In genomic region chr3:50160561-50160983, GRCh38 we compare ENCODE assay signal across 19 cellular contexts. TPM values are rescaled to one million over a fixed set of nuclear protein-coding genes. Genes with fewer than 3 reads are reported as not detected.
DNase-seq lines count a peak whose midpoint lies in the region; ATAC-seq, FAIRE-seq and TF ChIP-seq lines count a peak whose summit lies in the region.
"Had no signal": no experiment of that assay in that cellular context is flagged by ENCODE, and none has a peak within 500 bp of the region (broad histone marks: within the 10 kb centered on the region; RNA-seq: fewer than 3 reads in every experiment).

No MANE protein-coding gene starts in this region.

- no peak overlapping the region for H3K56ac ChIP-seq in H1 (replicated peaks; ENCODE audit: insufficient read length, low read depth, low read length)

- no peak overlapping the region for H2AK5ac ChIP-seq in H1 (ENCODE audit: low read depth, low read length)

- no peak overlapping the region for H3K4me3 Mint-ChIP-seq in activated CD4-positive, alpha-beta T cell treated with anti-CD3 and anti-CD28 coated beads, Interleukin-2, amount 10 ng/mL, durations not matched to agents 7 days and 5 days
- H3K4me3 Mint-ChIP-seq: GM23338, WTC11 had no signal

- H3K4me1 ChIP-seq in HCT116 (ENCODE audit: control insufficient read depth in 1 of 2, insufficient read depth in 2 of 2, low read length in 2 of 2) (peaks cover 14 to 46% of the 10 kb centered on the region in 2 experiments), H1 (replicated peaks in 1 of 4; ENCODE audit: control insufficient read depth in 3 of 4, insufficient read depth in 4 of 4, low read length in 3 of 4) (peaks cover 0 to 42% (median 28%) of the 10 kb centered on the region in 4 experiments; a peak in 6 of 7 replicates), left lung (peaks cover 29 to 74% of the 10 kb centered on the region in 2 donors)

- no peak for TF ChIP-seq POLR2A in HCT116 (IDR thresholded peaks at IDR 0.05; ENCODE audit: borderline replicate concordance, extremely low read depth, insufficient read depth, insufficient read length)
- no peak for TF ChIP-seq POLR2A in H1 (IDR thresholded peaks at IDR 0.05; ENCODE audit: control extremely low read depth in 1 of 2, low read depth in 2 of 2, low read length in 2 of 2)

- no peak overlapping the region for H4K5ac ChIP-seq in H1 (ENCODE audit: insufficient read length, low read depth, low read length)

- intact Hi-C loops in HCT116 (cut with micrococcal nuclease), result no loop called here
- intact Hi-C loops in left lung (cut with DNase I), result no loop called here

- H3K9me3 ChIP-seq in HCT116 (ENCODE audit: control insufficient read depth in 1 of 2, insufficient read depth in 1 of 2, low read depth in 1 of 2, low read length in 2 of 2) (no peaks in the 10 kb centered on the region), H1 (ENCODE audit: insufficient read depth in 2 of 2, low read depth in 1 of 2, low read length in 1 of 2) (no peaks in the 10 kb centered on the region), left lung (no peaks in the 10 kb centered on the region)
- H3K9me3 ChIP-seq: MG63 had no signal

- no TSS peak for BruUV-seq in HCT116 (replicated peaks; lab: Mats Ljungman, UMichigan)

- CTCF ChIA-PET in HCT116 (lab: Charles Lee) (no interaction called here), H1 (lab: Charles Lee; ENCODE audit: partially characterized antibody) (interaction anchor here (0.7 to 1.3 kb wide), 2 partner anchors 34 to 40 kb away, joined by 3 to 5 read pairs; no protein-coding TSS in a partner anchor)
- CTCF ChIA-PET in activated CD4-positive, alpha-beta T cell treated with anti-CD3 and anti-CD28 coated beads, Interleukin-2, amount 10 ng/mL, durations not matched to agents 7 days and 5 days (lab: Charles Lee), result no interaction called here

- H2AFZ ChIP-seq in HCT116 (ENCODE audit: low read depth, low read length, poor library complexity, severe bottlenecking), result no peak overlapping the region
- H2AFZ ChIP-seq in H1 (ENCODE audit: low read length), result no peak overlapping the region
- H2AFZ ChIP-seq: GM23338 had no signal

- no peak overlapping the region for H3K9ac ChIP-seq in HCT116 (ENCODE audit: low read length)
- H3K9ac ChIP-seq in H1 (replicated peaks in 1 of 4; ENCODE audit: extremely low read depth in 1 of 4, low read depth in 3 of 4, low read length in 3 of 4), result no peak overlapping the region

- no peaks in the 10 kb centered on the region for H3K36me3 Mint-ChIP-seq in activated CD4-positive, alpha-beta T cell treated with anti-CD3 and anti-CD28 coated beads, Interleukin-2, amount 10 ng/mL, durations not matched to agents 7 days and 5 days (ENCODE audit: low read depth)

- H3K27ac Mint-ChIP-seq in activated CD4-positive, alpha-beta T cell treated with anti-CD3 and anti-CD28 coated beads, Interleukin-2, amount 10 ng/mL, durations not matched to agents 7 days and 5 days, result no peak overlapping the region
- H3K27ac Mint-ChIP-seq: GM23338 had no signal

- H4K8ac ChIP-seq in H1 (ENCODE audit: extremely low read depth, insufficient read depth, low read length), result no peak overlapping the region

- H2BK120ac ChIP-seq in H1 (replicated peaks; ENCODE audit: low read depth, low read length), result no peak overlapping the region

- 0 out of 2 replicates have a peak overlapping the region, but pooled peaks have one; percentile 66 for H2BK5ac ChIP-seq in H1 (ENCODE audit: low read depth, low read length)

- no peak overlapping the region for H3K23ac ChIP-seq in H1 (ENCODE audit: insufficient read length)

- H3K27ac ChIP-seq in HCT116 (ENCODE audit: low read depth, low read length) (no peak overlapping the region), H1 (ENCODE audit: low read depth, low read length) (no peak overlapping the region), left lung (peak overlapping the region; percentile 42 to 57), skin epidermis (peak overlapping the region in 17 of 21 experiments; percentile 25 to 85 (median 67))

- peaks cover 12% of the 10 kb centered on the region; the same call in 1 of the 2 replicates for H3K23me2 ChIP-seq in H1 (ENCODE audit: low read depth, low read length)

- no peak for TF ChIP-seq EP300 in H1 (IDR thresholded peaks at IDR 0.05; ENCODE audit: borderline replicate concordance in 1 of 2, low read depth in 2 of 2, low read length in 2 of 2)

- 86% methylated on average over 6 of the region's 7 CpGs; no CpG with 5 or more reads in 1 of the 2 experiments for WGBS in H1 (ENCODE audit: extremely low coverage in 1 of 2, insufficient coverage in 1 of 2, insufficient read length in 1 of 2, insufficient replicate concordance in 2 of 2, low coverage in 1 of 2, low lambda C conversion rate in 2 of 2, missing lambda C conversion rate in 1 of 2), 2 experiments

- TF ChIP-seq CTCF in HCT116 (IDR thresholded peaks at IDR 0.05 in 2 of 3, conservative IDR thresholded peaks at IDR 0.05 in 1 of 3; ENCODE audit: borderline replicate concordance in 1 of 3, insufficient read depth in 1 of 3, low read depth in 2 of 3, low read length in 2 of 3) (no peak), H1 (IDR thresholded peaks at IDR 0.05; ENCODE audit: control extremely low read depth in 1 of 3, insufficient read depth in 1 of 3, low read depth in 1 of 3, low read length in 3 of 3) (no peak), left lung (IDR thresholded peaks at IDR 0.05) (no peak)

- no peak overlapping the region for H2BK20ac ChIP-seq in H1 (ENCODE audit: low read length)

- H3K79me2 ChIP-seq in HCT116 (ENCODE audit: insufficient read depth, low read length) (no peaks in the 10 kb centered on the region), H1 (ENCODE audit: control insufficient read depth in 1 of 2, insufficient read depth in 2 of 2, low read length in 2 of 2) (peaks cover 0 to 34% of the 10 kb centered on the region in 2 experiments; a peak in 3 of 4 replicates)

- H2BK12ac ChIP-seq in H1 (ENCODE audit: low read depth, low read length), result no peak overlapping the region

- no peaks in the 10 kb centered on the region for H3K9me3 Mint-ChIP-seq in activated CD4-positive, alpha-beta T cell treated with anti-CD3 and anti-CD28 coated beads, Interleukin-2, amount 10 ng/mL, durations not matched to agents 7 days and 5 days
- H3K9me3 Mint-ChIP-seq: GM23338, WTC11 had no signal

- H3K9me2 ChIP-seq in HCT116 (ENCODE audit: insufficient read depth), result no peaks in the 10 kb centered on the region

- no peak for ATAC-seq in HCT116
- no peak for ATAC-seq in left lung
- no peak for ATAC-seq in HG03135 (IDR thresholded peaks at IDR 0.05; ENCODE audit: unreplicated experiment)
- ATAC-seq in GM19467 (IDR thresholded peaks at IDR 0.05; ENCODE audit: unreplicated experiment), result no peak
- no peak for ATAC-seq in HG02840 (IDR thresholded peaks at IDR 0.05; ENCODE audit: low FRiP score, unreplicated experiment)
- ATAC-seq: GM23338, WTC11 had no signal

- H3K14ac ChIP-seq in H1 (ENCODE audit: insufficient read length), result no peak overlapping the region

- H3K36me3 ChIP-seq in HCT116 (ENCODE audit: control insufficient read depth in 1 of 2, insufficient read depth in 2 of 2, low read length in 2 of 2), result no peaks in the 10 kb centered on the region; a peak in 1 of 4 replicates
- peaks cover 7 to 20% (median 15%) of the 10 kb centered on the region in 4 experiments; a peak in 5 of 8 replicates for H3K36me3 ChIP-seq in H1 (ENCODE audit: control insufficient read depth in 2 of 4, insufficient read depth in 4 of 4, low read length in 3 of 4)
- H3K36me3 ChIP-seq in left lung, result no peaks in the 10 kb centered on the region

- TF ChIP-seq RAD21 in HCT116 (IDR thresholded peaks at IDR 0.05; ENCODE audit: low read depth) (no peak), H1 (IDR thresholded peaks at IDR 0.05 in 1 of 2, conservative IDR thresholded peaks at IDR 0.05 in 1 of 2; ENCODE audit: low read depth in 2 of 2, low read length in 2 of 2) (no peak)

- DNase-seq in HCT116 (ENCODE audit: low read depth, low spot score) (no peak), H1 (ENCODE audit: low read depth in 1 of 2, low spot score in 2 of 2) (no peak), left lung (no peak)
- no peak for DNase-seq in activated CD4-positive, alpha-beta T cell treated with anti-CD3 and anti-CD28 coated beads, Interleukin-2, amount 10 ng/mL, durations not matched to agents 7 days and 5 days
- DNase-seq: activated naive CD4-positive, alpha-beta T cell; DMS153; effector memory CD4-positive, alpha-beta T cell; NCI-H2081 treated with DMSO at 0.1 percent for 48 hours; NCI-H774; T-helper 1 cell had no signal

- H3K4me3 ChIP-seq in HCT116 (replicated peaks in 1 of 2; ENCODE audit: low read depth in 1 of 2, low read length in 2 of 2), result no peak overlapping the region
- H3K4me3 ChIP-seq in H1 (ENCODE audit: extremely low read depth in 1 of 4, insufficient read depth in 2 of 4, low read depth in 3 of 4, low read length in 4 of 4), result no peak overlapping the region
- H3K4me3 ChIP-seq in left lung, result no peak overlapping the region
- no peak overlapping the region for H3K4me3 ChIP-seq in skin epidermis
- H3K4me3 ChIP-seq: GM23338, MG63 had no signal

- H3K27me3 ChIP-seq in HCT116 (ENCODE audit: insufficient read depth, low read length) (no peaks in the 10 kb centered on the region), H1 (replicated peaks in 1 of 4; ENCODE audit: control insufficient read depth in 3 of 4, extremely low read depth in 1 of 4, insufficient read depth in 3 of 4, low read length in 3 of 4) (peaks cover 0 to 4% (median 0%) of the 10 kb centered on the region in 4 experiments; a peak in 2 of 7 replicates), left lung (peaks cover 8 to 26% of the 10 kb centered on the region in 2 donors)
- H3K27me3 ChIP-seq: MG63 had no signal

- peaks cover 25% of the 10 kb centered on the region for H3K79me1 ChIP-seq in H1 (ENCODE audit: low read depth, low read length)

- peaks cover 23% of the 10 kb centered on the region for H3K27me3 Mint-ChIP-seq in activated CD4-positive, alpha-beta T cell treated with anti-CD3 and anti-CD28 coated beads, Interleukin-2, amount 10 ng/mL, durations not matched to agents 7 days and 5 days

- no peak overlapping the region for H3K18ac ChIP-seq in H1 (ENCODE audit: extremely low read depth, low read length)

- H4K20me1 ChIP-seq in HCT116 (ENCODE audit: insufficient read depth) (no peaks in the 10 kb centered on the region), H1 (replicated peaks in 1 of 2; ENCODE audit: control insufficient read depth in 1 of 2, insufficient read depth in 2 of 2, low read length in 2 of 2) (peaks cover 3 to 18% of the 10 kb centered on the region in 2 experiments)

- RAD21 ChIA-PET in HCT116 (lab: Charles Lee; ENCODE audit: low non-redundant PET in 1 of 2, low total read pairs in 2 of 2, uncharacterized antibody in 2 of 2, unreplicated experiment in 2 of 2), result no interaction called here

- no peak overlapping the region for H2BK15ac ChIP-seq in H1 (ENCODE audit: low read length)

- no peak overlapping the region for H3K4ac ChIP-seq in H1 (replicated peaks; ENCODE audit: insufficient read length, low read depth, low read length)

- no peak for FAIRE-seq in H1 (lab: Jason Lieb, UNC)

- H4K91ac ChIP-seq in H1 (replicated peaks; ENCODE audit: insufficient read length, low read length), result no peak overlapping the region

- POLR2A ChIA-PET in HCT116 (lab: Charles Lee), result no interaction called here
- POLR2A ChIA-PET in H1 (lab: Charles Lee; ENCODE audit: partially characterized antibody), result interaction anchor here (1.6 to 6.6 kb wide), 2 partner anchors 22 to 39 kb away, joined by 5 to 65 read pairs; no protein-coding TSS in a partner anchor
- POLR2A ChIA-PET in activated CD4-positive, alpha-beta T cell treated with anti-CD3 and anti-CD28 coated beads, Interleukin-2, amount 10 ng/mL, durations not matched to agents 7 days and 5 days (lab: Charles Lee), result no interaction called here

- H3K4me2 ChIP-seq in HCT116 (ENCODE audit: low read length), result peak overlapping the region; percentile 42
- no peak overlapping the region for H3K4me2 ChIP-seq in H1 (ENCODE audit: insufficient read depth in 1 of 2, low read depth in 2 of 2, low read length in 2 of 2)
- H3K4me2 ChIP-seq: GM23338 had no signal

- H3K4me1 Mint-ChIP-seq in activated CD4-positive, alpha-beta T cell treated with anti-CD3 and anti-CD28 coated beads, Interleukin-2, amount 10 ng/mL, durations not matched to agents 7 days and 5 days, result peaks cover 3% of the 10 kb centered on the region

RNA-seq across cellular contexts. Expression of gene SEMA3F, which starts 5.4 kb away (rescaled TPM):
- total RNA-seq in HCT116 (2021; ENCODE audit: unreplicated experiment) (15.7 TPM), left lung (10 to 100 TPM; 26.0 to 56.2 TPM)
- 17.5 and 21.1 TPM in 2 replicates for polyA plus RNA-seq in HCT116 (2012)
- total RNA-seq in H1 (2021; fragmentation: NEBNext Ultra II Directional; extraction: Animal tissue kit (Norgen Biotek cat#: 25700)), result 37.0 and 39.6 TPM in 2 replicates
- 20.3 and 36.0 TPM in 2 replicates for polyA plus RNA-seq in H1 (2011; rRNA removed)
- polyA plus RNA-seq in H1 (2011; cell fraction: cytosol; rRNA removed), result 21.2 TPM
- 58.6 TPM for polyA plus RNA-seq in H1 (2011; cell fraction: nucleus; rRNA removed)
- 15.9 to 32.4 TPM (median 29.9 TPM) in 4 replicates for polyA plus RNA-seq in H1 (2012, experiment 1 of 2)
- 23.9 TPM for polyA plus RNA-seq in H1 (2012, experiment 2 of 2)
- 45.3 TPM for polyA plus RNA-seq in H1 (2013, experiment 1 of 2)
- polyA plus RNA-seq in H1 (2013, experiment 2 of 2), result 41.8 TPM
- 28.0 and 36.9 TPM in 2 replicates for polyA minus RNA-seq in H1 (2011; rRNA and poly(A)+ RNA removed)
- 35.4 TPM for polyA minus RNA-seq in H1 (2011; cell fraction: cytosol; rRNA and poly(A)+ RNA removed)
- polyA minus RNA-seq in H1 (2011; cell fraction: nucleus; rRNA and poly(A)+ RNA removed), result 25.2 TPM
- not detected for total RNA-seq in activated CD4-positive, alpha-beta T cell treated with anti-CD3 and anti-CD28 coated beads, Interleukin-2, amount 10 ng/mL, durations not matched to agents 7 days and 5 days

RNA-seq across cellular contexts. Expression of gene GNAT1, which starts 30.8 kb away (rescaled TPM):
- not detected for total RNA-seq in HCT116 (2021; ENCODE audit: unreplicated experiment)
- 0.13 and 0.30 TPM in 2 replicates for polyA plus RNA-seq in HCT116 (2012)
- not detected in 2 replicates for total RNA-seq in H1 (2021; fragmentation: NEBNext Ultra II Directional; extraction: Animal tissue kit (Norgen Biotek cat#: 25700))
- 0.08 and 0.20 TPM in 2 replicates for polyA plus RNA-seq in H1 (2011; rRNA removed)
- polyA plus RNA-seq in H1 (2011; cell fraction: cytosol; rRNA removed), result 0.10 TPM
- polyA plus RNA-seq in H1 (2011; cell fraction: nucleus; rRNA removed), result 0.19 TPM
- polyA plus RNA-seq in H1 (2012, experiment 1 of 2), result 0.32 to 0.39 TPM in 2 of 4 replicates, not detected in the others
- not detected for polyA plus RNA-seq in H1 (2012, experiment 2 of 2)
- polyA plus RNA-seq in H1 (2013, experiment 1 of 2), result 0.12 TPM
- polyA plus RNA-seq in H1 (2013, experiment 2 of 2), result 0.18 TPM
- 0.13 and 0.15 TPM in 2 replicates for polyA minus RNA-seq in H1 (2011; rRNA and poly(A)+ RNA removed)
- not detected for polyA minus RNA-seq in H1 (2011; cell fraction: cytosol; rRNA and poly(A)+ RNA removed)
- not detected for polyA minus RNA-seq in H1 (2011; cell fraction: nucleus; rRNA and poly(A)+ RNA removed)
- total RNA-seq in left lung, result not detected
- not detected for total RNA-seq in activated CD4-positive, alpha-beta T cell treated with anti-CD3 and anti-CD28 coated beads, Interleukin-2, amount 10 ng/mL, durations not matched to agents 7 days and 5 days
- total RNA-seq: GM23338, RPMI7951, urinary bladder had no signal
- polyA plus RNA-seq: GM23338, urinary bladder had no signal

RNA-seq across cellular contexts. Expression of gene SLC38A3, which starts 44.5 kb away (rescaled TPM):
- 3.1 TPM for total RNA-seq in HCT116 (2021; ENCODE audit: unreplicated experiment)
- polyA plus RNA-seq in HCT116 (2012), result 4.3 and 4.6 TPM in 2 replicates
- total RNA-seq in H1 (2021; fragmentation: NEBNext Ultra II Directional; extraction: Animal tissue kit (Norgen Biotek cat#: 25700)), result 0.57 and 1.2 TPM in 2 replicates
- 3.7 and 4.7 TPM in 2 replicates for polyA plus RNA-seq in H1 (2011; rRNA removed)
- 2.0 TPM for polyA plus RNA-seq in H1 (2011; cell fraction: cytosol; rRNA removed)
- 10.8 TPM for polyA plus RNA-seq in H1 (2011; cell fraction: nucleus; rRNA removed)
- polyA plus RNA-seq in H1 (2012, experiment 1 of 2), result 0.87 to 1.5 TPM (median 1.1 TPM) in 4 replicates
- 0.85 TPM for polyA plus RNA-seq in H1 (2012, experiment 2 of 2)
- polyA plus RNA-seq in H1 (2013, experiment 1 of 2), result 1.2 TPM
- polyA plus RNA-seq in H1 (2013, experiment 2 of 2), result 1.0 TPM
- 1.5 and 2.5 TPM in 2 replicates for polyA minus RNA-seq in H1 (2011; rRNA and poly(A)+ RNA removed)
- polyA minus RNA-seq in H1 (2011; cell fraction: cytosol; rRNA and poly(A)+ RNA removed), result 0.88 TPM
- polyA minus RNA-seq in H1 (2011; cell fraction: nucleus; rRNA and poly(A)+ RNA removed), result 1.9 TPM
- under 1 TPM in 1 of 2 donors, not detected in 1; 0.23 TPM for total RNA-seq in left lung
- total RNA-seq in activated CD4-positive, alpha-beta T cell treated with anti-CD3 and anti-CD28 coated beads, Interleukin-2, amount 10 ng/mL, durations not matched to agents 7 days and 5 days, result not detected
- total RNA-seq: RPMI7951 had no signal

Comparison
In these comparisons a context has a peak if more than half of its experiments do, and no peak if none do; other contexts are left out.
1. H3K27ac ChIP-seq: peak in left lung (2 of 2) and skin epidermis (17 of 21); none in HCT116 (single experiment) and H1 (single experiment).
2. RNA of gene SEMA3F, which starts 5.4 kb away (total RNA-seq): 26.0 to 56.2 TPM in left lung, 37.0 to 39.6 TPM in H1 and 15.7 TPM in HCT116 (single experiment); not detected in activated CD4-positive, alpha-beta T cell treated with anti-CD3 and anti-CD28 coated beads, Interleukin-2, amount 10 ng/mL, durations not matched to agents 7 days and 5 days; every median in the first group is over 10 times any median in the second.